ENCODE assay signal across 10 cellular contexts in the genomic region with DNA sequence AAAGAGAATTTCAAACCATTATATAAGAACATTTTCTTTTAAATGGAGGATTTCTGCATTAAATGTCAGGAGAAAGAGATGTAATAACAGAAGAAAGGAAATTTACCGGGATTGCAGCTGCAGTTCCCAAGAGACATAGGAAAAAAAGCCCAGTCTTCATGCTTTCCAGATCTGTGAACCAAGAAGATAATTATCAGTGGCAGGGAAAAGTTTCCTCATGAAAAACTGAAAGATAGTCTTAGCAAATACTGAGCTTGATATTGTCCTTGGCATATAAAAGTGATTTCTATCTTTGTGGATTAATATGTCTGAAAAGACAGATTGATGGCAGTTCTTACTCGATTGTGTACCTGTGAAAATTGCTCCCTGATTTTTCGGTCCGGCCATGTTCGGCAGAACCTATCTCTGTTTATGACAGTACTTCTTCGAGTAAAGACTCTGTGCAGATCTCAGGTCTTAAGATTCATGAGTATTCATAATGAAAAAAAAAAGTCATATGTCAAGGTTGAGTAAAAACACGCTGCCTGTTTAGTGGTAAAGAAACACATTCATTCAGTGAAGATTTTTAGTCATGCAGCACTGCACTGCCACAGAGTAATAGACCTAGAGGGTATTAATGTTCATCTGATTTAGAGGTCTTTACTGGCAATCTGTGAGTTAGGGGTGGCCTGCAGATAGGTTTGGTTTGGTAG. TPM values are rescaled to one million over a fixed set of nuclear protein-coding genes. Genes with fewer than 3 reads are reported as not detected.
DNase-seq lines count a peak whose midpoint lies in the region; ATAC-seq, FAIRE-seq and TF ChIP-seq lines count a peak whose summit lies in the region.
"Had no signal": no experiment of that assay in that cellular context is flagged by ENCODE, and none has a peak within 500 bp of the region (broad histone marks: within the 10 kb centered on the region; RNA-seq: fewer than 3 reads in every experiment).

No MANE protein-coding gene starts in this region.

- peak; percentile 84 for FAIRE-seq in GM12892 (lab: Jason Lieb, UNC)
- FAIRE-seq: keratinocyte had no signal

- peak overlapping the region; percentile 19 for H3K27ac ChIP-seq in angular gyrus (ENCODE audit: low read depth, low read length)

- no peak for TF ChIP-seq POLR2A in GM12892 (IDR thresholded peaks at IDR 0.05; ENCODE audit: low read depth, low read length)

- DNase-seq in GM12892 (ENCODE audit: insufficient read length) (no peak), UCSD-AML1 (lab: John Stamatoyannopoulos, UW; ENCODE audit: unreplicated experiment) (no peak), CD1c-positive myeloid dendritic cell (ENCODE audit: extremely low spot score) (no peak), OCI-M2 (lab: John Stamatoyannopoulos, UW; ENCODE audit: unreplicated experiment) (no peak)
- DNase-seq in activated naive CD4-positive, alpha-beta T cell treated with Interleukin-2 at 50 U/mL for 16 hours: no peak
- DNase-seq: NCI-H748 treated with DMSO at 0.1 percent for 48 hours had no signal

- ATAC-seq in GM19351 (IDR thresholded peaks at IDR 0.05; ENCODE audit: unreplicated experiment): peak; percentile 79
- ATAC-seq in HG02973 (IDR thresholded peaks at IDR 0.05; ENCODE audit: unreplicated experiment): peak; percentile 89

RNA-seq across cellular contexts. Expression of a gene that starts 29.6 kb away (rescaled TPM):
- polyA plus RNA-seq in GM12892 (2012; ENCODE audit: missing spikeins): not detected
- polyA plus RNA-seq: keratinocyte had no signal
